ENCODE assay signal across 10 cellular contexts in genomic region chr9:110578896-110579752, GRCh38. TPM values are rescaled to one million over a fixed set of nuclear protein-coding genes. Genes with fewer than 3 reads are reported as not detected.
DNase-seq lines count a peak whose midpoint lies in the region; ATAC-seq and TF ChIP-seq lines count a peak whose summit lies in the region.
"Had no signal": no experiment of that assay in that cellular context is flagged by ENCODE, and none has a peak within 500 bp of the region (broad histone marks: within the 10 kb centered on the region; RNA-seq: fewer than 3 reads in every experiment).

TSS of gene SVEP1 (minus strand) at chr9:110579741. CDS start at chr9:110579543, 198 bp downstream.

- H3K4me2 ChIP-seq in parathyroid adenoma (ENCODE audit: low read length) = peak within 1 kb of the TSS; percentile 63

- H3K27ac ChIP-seq in heart right ventricle (peak within 1 kb of the TSS; percentile 20 to 89 (median 80)), parathyroid adenoma (no peak within 1 kb of the TSS)
- H3K27ac ChIP-seq: 22Rv1 had no signal

- H3K9me3 ChIP-seq in heart right ventricle (peaks cover 0 to 10% (median 0%) of the 10 kb centered on the region in 11 donors), parathyroid adenoma (ENCODE audit: control insufficient read depth, low read length) (no peaks in the 10 kb centered on the region)

- ATAC-seq in heart right ventricle = peak; percentile 63 to 87 (median 71)
- ATAC-seq in HG02610 (IDR thresholded peaks at IDR 0.05; ENCODE audit: unreplicated experiment) = no peak
- ATAC-seq: Panc1 had no signal

- WGBS in heart right ventricle, 2 donors = 1% methylated on average over 97 to 99 of the region's 99 CpGs

- H3K27me3 ChIP-seq in heart right ventricle (peaks cover 0 to 70% (median 41%) of the 10 kb centered on the region in 7 donors), parathyroid adenoma (ENCODE audit: control insufficient read depth, insufficient read depth, low read length) (no peaks in the 10 kb centered on the region)

- peaks cover 0 to 18% (median 6%) of the 10 kb centered on the region in 9 donors for H3K4me1 ChIP-seq in heart right ventricle
- H3K4me1 ChIP-seq in parathyroid adenoma = no peaks in the 10 kb centered on the region

- TF ChIP-seq CTCF in heart right ventricle (IDR thresholded peaks at IDR 0.05) (no peak), parathyroid adenoma (IDR thresholded peaks at IDR 0.05) (no peak)

- intact Hi-C loops in heart right ventricle (cut with DNase I) = no loop called here

- no peaks in the 10 kb centered on the region for H3K79me2 ChIP-seq in parathyroid adenoma

- H2AFZ ChIP-seq in parathyroid adenoma = peak within 1 kb of the TSS; percentile 22

- H3K36me3 ChIP-seq in heart right ventricle (no peaks in the 10 kb centered on the region), parathyroid adenoma (ENCODE audit: control insufficient read depth, insufficient read depth, low read length) (no peaks in the 10 kb centered on the region)

- DNase-seq in DMS153 treated with DMSO at 0.1 percent for 48 hours (lab: John Stamatoyannopoulos, UW; ENCODE audit: unreplicated experiment) (peak; percentile 15), DMS153 (lab: John Stamatoyannopoulos, UW) (no peak), amygdala (lab: John Stamatoyannopoulos, UW) (peak in 37 of 56 donors; percentile 11 to 73 (median 39)), heart right ventricle (peak; percentile 46 to 55)
- DNase-seq in activated effector memory CD4-positive, alpha-beta T cell treated with anti-CD3 and anti-CD28 coated beads, Interleukin-2, amount 50 U/mL, for 16 hours = no peak
- DNase-seq in activated T-cell treated with anti-CD3 and anti-CD28 coated beads, Interleukin-2, amount 50 U/mL, for 1 hour = no peak

- H3K9ac ChIP-seq in parathyroid adenoma = no peak within 1 kb of the TSS

- H3K4me3 ChIP-seq in heart right ventricle = peak within 1 kb of the TSS; percentile 33 to 64 (median 58)
- peak within 1 kb of the TSS; percentile 40 for H3K4me3 ChIP-seq in parathyroid adenoma (ENCODE audit: low read depth, low read length)

RNA-seq across cellular contexts. Expression of gene SVEP1, which starts in this region (rescaled TPM):
- 10 to 100 TPM in 2 of 10 donors, 1 to 10 TPM in 8; 3.7 to 16.4 (median 7.2) TPM for total RNA-seq in heart right ventricle
- polyA plus RNA-seq in heart right ventricle = under 1 TPM; 0.66 to 0.83 TPM

Comparison
In these comparisons a context has a peak if more than half of its experiments do, and no peak if none do; other contexts are left out.
1. DNase-seq: peak in DMS153 treated with DMSO at 0.1 percent for 48 hours (single experiment), amygdala (37 of 56) and heart right ventricle (2 of 2); none in DMS153 (single experiment), activated effector memory CD4-positive, alpha-beta T cell treated with anti-CD3 and anti-CD28 coated beads, Interleukin-2, amount 50 U/mL, for 16 hours (single experiment) and activated T-cell treated with anti-CD3 and anti-CD28 coated beads, Interleukin-2, amount 50 U/mL, for 1 hour (single experiment).